Comparison of ENCODE assay signal across 13 cellular contexts in the genomic region with DNA sequence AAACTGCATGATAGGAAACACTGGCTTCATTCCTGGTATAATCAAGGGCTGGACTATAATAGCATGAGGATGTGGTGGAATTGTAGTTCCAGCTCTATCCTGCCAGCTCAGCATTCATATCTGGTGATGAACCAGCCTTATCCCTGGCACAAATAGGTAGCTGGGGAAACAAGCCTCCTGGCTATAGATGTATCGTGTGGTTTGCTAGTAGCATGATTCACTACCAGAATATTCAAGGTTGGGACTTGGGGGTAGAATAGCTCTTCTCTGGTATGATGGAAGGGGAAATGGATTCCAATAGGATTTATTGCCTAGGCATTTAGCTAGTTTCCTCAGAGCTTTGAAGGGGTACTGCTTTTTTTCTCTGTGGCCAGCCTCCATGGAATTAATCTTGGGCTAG.
A peak's percentile ranks its signal among the peaks of the same experiment; 100 is the strongest.
DNase-seq lines count a peak whose midpoint lies in the region; ATAC-seq and TF ChIP-seq lines count a peak whose summit lies in the region.
"Had no signal": no experiment of that assay in that cellular context is flagged by ENCODE, and none has a peak within 500 bp of the region (broad histone marks: within the 10 kb centered on the region; RNA-seq: fewer than 3 reads in every experiment).

No MANE protein-coding gene starts in this region.

- H4K8ac ChIP-seq in IMR-90 (ENCODE audit: low read depth in 2 of 2, low read length in 2 of 2): peak overlapping the region in 1 of 2 experiments; percentile 7; a peak in 2 of 4 replicates

- no TSS peak for BruUV-seq in IMR-90 (replicated peaks; lab: Mats Ljungman, UMichigan)

- no peak overlapping the region for H3K9ac ChIP-seq in IMR-90 (ENCODE audit: low read depth, low read length)

- H3K27me3 ChIP-seq in IMR-90 (ENCODE audit: control insufficient read depth, insufficient read depth, low read length) (no peaks in the 10 kb centered on the region), brain microvascular endothelial cell (replicated peaks) (no peaks in the 10 kb centered on the region), dorsolateral prefrontal cortex (no peaks in the 10 kb centered on the region)

- no peak overlapping the region for H4K5ac ChIP-seq in IMR-90 (ENCODE audit: low read depth, low read length)

- H3K4ac ChIP-seq in IMR-90 (ENCODE audit: low read depth, low read length): no peak overlapping the region

- in situ Hi-C loops in IMR-90 (cut with MboI; ENCODE audit: low sequenced_read_pairs): no loop called here
- in situ Hi-C loops in brain microvascular endothelial cell (cut with HindIII; ENCODE audit: low pct_ligation_motif_present, low sequenced_read_pairs): no loop called here

- intact Hi-C loops in IMR-90 (cut with micrococcal nuclease): loop anchor here (10.0 kb wide), 1 partner anchor 230 kb away; no protein-coding TSS in a partner anchor
- intact Hi-C loops in dorsolateral prefrontal cortex (cut with DNase I): loop anchor here in 1 of 2 donors (5.0 kb wide), 1 partner anchor 47 kb away; no protein-coding TSS in a partner anchor

- no peaks in the 10 kb centered on the region for H3K36me3 ChIP-seq in IMR-90 (ENCODE audit: control insufficient read depth, insufficient read depth, low read length)
- no peaks in the 10 kb centered on the region for H3K36me3 ChIP-seq in brain microvascular endothelial cell (replicated peaks)

- H2AFZ ChIP-seq in IMR-90 (replicated peaks; ENCODE audit: low read length, poor library complexity): no peak overlapping the region

- no peak for TF ChIP-seq RAD21 in IMR-90 (IDR thresholded peaks at IDR 0.05; ENCODE audit: low read length)

- H2AK5ac ChIP-seq in IMR-90 (ENCODE audit: low read depth, low read length): no peak overlapping the region

- H3K4me3 ChIP-seq in IMR-90 (ENCODE audit: insufficient read depth, low read depth, low read length) (no peak overlapping the region), brain microvascular endothelial cell (ENCODE audit: low read depth, low read length) (no peak overlapping the region), dorsolateral prefrontal cortex (no peak overlapping the region)

- H3K4me1 ChIP-seq in IMR-90 (ENCODE audit: control insufficient read depth, insufficient read depth, low read length): peaks cover 11% of the 10 kb centered on the region; the same call in 1 of the 2 replicates

- peak overlapping the region; percentile 20; the same call in 1 of the 2 replicates for H3K14ac ChIP-seq in IMR-90 (replicated peaks; ENCODE audit: low read depth, low read length)

- POLR2A ChIA-PET in IMR-90 (lab: Charles Lee; ENCODE audit: unreplicated experiment): no interaction called here

- no peaks in the 10 kb centered on the region for H3K9me3 ChIP-seq in IMR-90 (ENCODE audit: control insufficient read depth, insufficient read depth, low read length)

- peaks cover 3 to 17% of the 10 kb centered on the region in 2 experiments; a peak in 3 of 4 replicates for H3K79me1 ChIP-seq in IMR-90 (ENCODE audit: low read depth in 1 of 2, low read length in 2 of 2)

- TF ChIP-seq POLR2A in IMR-90 (IDR thresholded peaks at IDR 0.05; ENCODE audit: low read depth, low read length): no peak

- H2BK20ac ChIP-seq in IMR-90 (ENCODE audit: low read depth, low read length): no peak overlapping the region; the same call in 1 of the 2 replicates

- peak overlapping the region; percentile 4; the same call in 1 of the 2 replicates for H3K4me2 ChIP-seq in IMR-90 (ENCODE audit: low read depth, low read length)

- H3K18ac ChIP-seq in IMR-90 (ENCODE audit: low read depth, low read length): peak overlapping the region; percentile 17; the same call in 1 of the 2 replicates

- no peak for TF ChIP-seq CTCF in IMR-90 (conservative IDR thresholded peaks at IDR 0.05; ENCODE audit: low read depth, low read length)
- TF ChIP-seq CTCF in brain microvascular endothelial cell (IDR thresholded peaks at IDR 0.05; ENCODE audit: low read depth, low read length, missing control alignments): no peak
- no peak for TF ChIP-seq CTCF in dorsolateral prefrontal cortex (IDR thresholded peaks at IDR 0.05 in 54 of 56, conservative IDR thresholded peaks at IDR 0.05 in 2 of 56; ENCODE audit: low read depth in 1 of 56, partially characterized antibody in 56 of 56)

- H4K91ac ChIP-seq in IMR-90 (ENCODE audit: insufficient read depth, low read depth, low read length): peak overlapping the region; percentile 1; the same call in 1 of the 2 replicates

- H2BK15ac ChIP-seq in IMR-90 (ENCODE audit: low read depth, low read length): 0 out of 3 replicates have a peak overlapping the region, but pooled peaks have one; percentile 5

- dilution Hi-C loops in IMR-90 (cut with HindIII; ENCODE audit: low sequenced_read_pairs, unreplicated experiment): no loop called here

- H3K9me1 ChIP-seq in IMR-90 (ENCODE audit: insufficient read depth, low read length): peaks cover 4% of the 10 kb centered on the region; the same call in 1 of the 2 replicates

- peak overlapping the region; percentile 44; the same call in 1 of the 2 replicates for H2BK120ac ChIP-seq in IMR-90 (ENCODE audit: low read depth, low read length)

- no peak overlapping the region for H2AK9ac ChIP-seq in IMR-90 (replicated peaks; ENCODE audit: low read depth, low read length, poor library complexity)

- whole genome bisulfite sequencing in IMR-90 (ENCODE audit: extremely low coverage in 2 of 2, insufficient read length in 1 of 2), 2 experiments: no CpG with 5 or more reads among the region's 1 CpG

- H3K27ac ChIP-seq in IMR-90 (ENCODE audit: insufficient read depth, low read length) (no peak overlapping the region), brain microvascular endothelial cell (no peak overlapping the region), dorsolateral prefrontal cortex (peak overlapping the region in 1 of 59 donors; percentile 26)

- CTCF ChIA-PET in IMR-90 (lab: Yijun Ruan, JAX): no interaction called here

- peak; percentile 88 for ATAC-seq in IMR-90 (ENCODE audit: low read depth)
- ATAC-seq in HG03025 (IDR thresholded peaks at IDR 0.05; ENCODE audit: low FRiP score, unreplicated experiment): no peak

- peak overlapping the region; percentile 44 for H2BK5ac ChIP-seq in IMR-90 (ENCODE audit: low read depth, low read length, poor library complexity, severe bottlenecking)

- no peak overlapping the region for H3K56ac ChIP-seq in IMR-90 (ENCODE audit: extremely low read depth, insufficient read depth, low read length)

- no peaks in the 10 kb centered on the region for H4K20me1 ChIP-seq in IMR-90 (ENCODE audit: insufficient read depth, low read length)

- DNase-seq in AG08396 (ENCODE audit: low spot score) (peak; percentile 43), IMR-90 (peak; percentile 88), brain microvascular endothelial cell (peak; percentile 21), iris pigment epithelial cell (ENCODE audit: low read depth) (peak; percentile 75), RKO (ENCODE audit: low spot score) (no peak), midbrain (lab: John Stamatoyannopoulos, UW) (no peak), dorsolateral prefrontal cortex (no peak)
- DNase-seq: activated CD4-positive, alpha-beta memory T cell treated with anti-CD3 and anti-CD28 coated beads for 36 hours; activated gamma-delta T cell; DMS79; GOT3; stimulated activated CD4-positive, alpha-beta T cell treated with anti-CD3 and anti-CD28 coated beads, Interleukin-2, amount 100 ng/mL, for 24 hours had no signal

- H3K23ac ChIP-seq in IMR-90 (ENCODE audit: low read depth, low read length): no peak overlapping the region

TF ChIP-seq in IMR-90, 13 proteins besides CTCF, POLR2A, EP300 and RAD21:
- peak; percentile 89 for TF ChIP-seq MAFK (IDR thresholded peaks at IDR 0.05; ENCODE audit: low read depth, low read length)
- TF ChIP-seq, protein P1, sequence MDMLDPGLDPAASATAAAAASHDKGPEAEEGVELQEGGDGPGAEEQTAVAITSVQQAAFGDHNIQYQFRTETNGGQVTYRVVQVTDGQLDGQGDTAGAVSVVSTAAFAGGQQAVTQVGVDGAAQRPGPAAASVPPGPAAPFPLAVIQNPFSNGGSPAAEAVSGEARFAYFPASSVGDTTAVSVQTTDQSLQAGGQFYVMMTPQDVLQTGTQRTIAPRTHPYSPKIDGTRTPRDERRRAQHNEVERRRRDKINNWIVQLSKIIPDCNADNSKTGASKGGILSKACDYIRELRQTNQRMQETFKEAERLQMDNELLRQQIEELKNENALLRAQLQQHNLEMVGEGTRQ (IDR thresholded peaks at IDR 0.05; ENCODE audit: low read depth, low read length): no peak

Comparison
In these comparisons a context has a peak if more than half of its experiments do, and no peak if none do; other contexts are left out.
1. DNase-seq: peak in AG08396 (single experiment), IMR-90 (single experiment), brain microvascular endothelial cell (single experiment) and iris pigment epithelial cell (single experiment); none in RKO (single experiment), midbrain (single experiment) and dorsolateral prefrontal cortex (0 of 10).